8 cellular contexts compared by ENCODE assay signal in genomic region chr1:40478276-40478675, GRCh38. TPM values are rescaled to one million over a fixed set of nuclear protein-coding genes. Genes with fewer than 3 reads are reported as not detected.
DNase-seq lines count a peak whose midpoint lies in the region; ATAC-seq and TF ChIP-seq lines count a peak whose summit lies in the region.

No MANE protein-coding gene starts in this region.

- intact Hi-C loops in dorsolateral prefrontal cortex (cut with DNase I) = no loop called here
- intact Hi-C loops in adrenal gland (cut with DNase I) = no loop called here

- H3K27ac ChIP-seq in HUES64 (ENCODE audit: low read depth, low read length) = no peak overlapping the region
- peak overlapping the region in 2 of 59 donors; percentile 13 to 79 for H3K27ac ChIP-seq in dorsolateral prefrontal cortex
- no peak overlapping the region for H3K27ac ChIP-seq in adrenal gland

- H3K9ac ChIP-seq in HUES64 (ENCODE audit: low read depth, low read length) = no peak overlapping the region

- H3K36me3 Mint-ChIP-seq in nephron progenitor cell (ENCODE audit: low read depth) = peaks cover 53% of the 10 kb centered on the region

- H3K9me3 Mint-ChIP-seq in nephron progenitor cell = peaks cover 62% of the 10 kb centered on the region

- H3K36me3 ChIP-seq in BJ (ENCODE audit: control insufficient read depth, insufficient read depth, low read length) (no peaks in the 10 kb centered on the region; the same call in 1 of the 2 replicates), HUES64 (ENCODE audit: insufficient read depth, low read length) (peaks cover 7% of the 10 kb centered on the region; the same call in 1 of the 2 replicates), adrenal gland (replicated peaks in 1 of 2) (no peaks in the 10 kb centered on the region)

- no peak overlapping the region for H3K27ac Mint-ChIP-seq in nephron progenitor cell

- CTCF ChIA-PET in BJ (lab: Yijun Ruan, JAX) = interaction anchor here (0.6 kb wide), 1 partner anchor 27 kb away, joined by 3 read pairs; no protein-coding TSS in a partner anchor

- DNase-seq in BJ (ENCODE audit: low read depth) (no peak), dorsolateral prefrontal cortex (no peak), nephron progenitor cell (no peak), adrenal gland (no peak), NCI-H1105 treated with DMSO at 0.1 percent for 48 hours (lab: John Stamatoyannopoulos, UW) (no peak), NCI-H1092 treated with DMSO at 0.1 percent for 48 hours (lab: John Stamatoyannopoulos, UW) (no peak)

- H3K27me3 ChIP-seq in BJ (ENCODE audit: control insufficient read depth, insufficient read depth, low read length) (no peaks in the 10 kb centered on the region), HUES64 (ENCODE audit: insufficient read depth, low read length) (no peaks in the 10 kb centered on the region; the same call in 1 of the 2 replicates), dorsolateral prefrontal cortex (no peaks in the 10 kb centered on the region), adrenal gland (no peaks in the 10 kb centered on the region)

- 94% methylated on average over 2 of the region's 2 CpGs for WGBS in HUES64
- 44 to 68% (median 49%) methylated on average over 2 of the region's 2 CpGs for WGBS in adrenal gland, 4 donors

- peak overlapping the region; percentile 86 for H3K4me3 Mint-ChIP-seq in nephron progenitor cell

- H3K4me1 ChIP-seq in HUES64 (ENCODE audit: insufficient read depth, low read length) = peaks cover 9% of the 10 kb centered on the region; the same call in 1 of the 2 replicates
- peaks cover 0 to 6% of the 10 kb centered on the region in 2 donors for H3K4me1 ChIP-seq in adrenal gland (replicated peaks in 1 of 2)

- TF ChIP-seq CTCF in BJ (IDR thresholded peaks at IDR 0.05; ENCODE audit: insufficient read depth, low read depth, low read length) = no peak
- no peak for TF ChIP-seq CTCF in dorsolateral prefrontal cortex (IDR thresholded peaks at IDR 0.05 in 54 of 56, conservative IDR thresholded peaks at IDR 0.05 in 2 of 56; ENCODE audit: low read depth in 1 of 56, partially characterized antibody in 56 of 56)
- TF ChIP-seq CTCF in nephron progenitor cell (IDR thresholded peaks at IDR 0.05) = no peak
- no peak for TF ChIP-seq CTCF in adrenal gland (IDR thresholded peaks at IDR 0.05)

- POLR2A ChIA-PET in BJ (lab: Charles Lee) = no interaction called here

- H3K4me1 Mint-ChIP-seq in nephron progenitor cell = peaks cover 22% of the 10 kb centered on the region

- TF ChIP-seq POLR2A in adrenal gland (IDR thresholded peaks at IDR 0.05) = no peak

- ATAC-seq in GM21576 (IDR thresholded peaks at IDR 0.05; ENCODE audit: unreplicated experiment) = no peak

- peaks cover 7% of the 10 kb centered on the region for H3K27me3 Mint-ChIP-seq in nephron progenitor cell (ENCODE audit: low read depth, poor library complexity)

- H3K9me3 ChIP-seq in HUES64 (ENCODE audit: insufficient read depth, low read depth, low read length) (peaks cover 16% of the 10 kb centered on the region), adrenal gland (replicated peaks in 1 of 3) (peaks cover 0 to 14% (median 7%) of the 10 kb centered on the region in 3 donors)

- H3K4me3 ChIP-seq in BJ (ENCODE audit: low read depth, low read length) = peak overlapping the region; percentile 66; the same call in 1 of the 2 replicates
- H3K4me3 ChIP-seq in HUES64 (ENCODE audit: low read length) = peak overlapping the region; percentile 96
- peak overlapping the region in 45 of 59 donors; percentile 2 to 89 (median 75) for H3K4me3 ChIP-seq in dorsolateral prefrontal cortex
- peak overlapping the region in 1 of 4 donors; percentile 92 for H3K4me3 ChIP-seq in adrenal gland

RNA-seq across cellular contexts. Expression of gene ZFP69, which starts 1.2 kb away (rescaled TPM):
- polyA plus RNA-seq in BJ (2011; rRNA removed) (1.4 and 1.9 TPM in 2 replicates), adrenal gland (1 to 10 TPM; 2.5 to 3.2 (median 2.9) TPM)
- polyA minus RNA-seq in BJ (2011; rRNA and poly(A)+ RNA removed) = 0.87 and 1.2 TPM in 2 replicates
- polyA plus RNA-seq in HUES64 (2013, experiment 1 of 2) = 3.5 TPM
- polyA plus RNA-seq in HUES64 (2013, experiment 2 of 2) = 3.4 TPM
- total RNA-seq in dorsolateral prefrontal cortex (1 to 10 TPM in 119 of 120 experiments, under 1 TPM in 1; 0.95 to 5.3 (median 2.8) TPM), adrenal gland (1 to 10 TPM in 7 of 8 donors, under 1 TPM in 1; 0.18 to 2.5 (median 1.7) TPM)

RNA-seq across cellular contexts. Expression of gene ZFP69B, which starts 28.0 kb away (rescaled TPM):
- 1.5 and 2.5 TPM in 2 replicates for polyA plus RNA-seq in BJ (2011; rRNA removed)
- polyA minus RNA-seq in BJ (2011; rRNA and poly(A)+ RNA removed) = 1.5 and 1.7 TPM in 2 replicates
- 6.4 TPM for polyA plus RNA-seq in HUES64 (2013, experiment 1 of 2)
- polyA plus RNA-seq in HUES64 (2013, experiment 2 of 2) = 6.7 TPM
- 10 to 100 TPM in 94 of 120 experiments, 1 to 10 TPM in 26; 5.1 to 18.3 (median 12.0) TPM for total RNA-seq in dorsolateral prefrontal cortex
- 1 to 10 TPM in 6 of 8 donors, under 1 TPM in 2; 0.68 to 2.6 (median 1.3) TPM for total RNA-seq in adrenal gland
- 1 to 10 TPM in 1 of 3 donors, under 1 TPM in 2; 0.34 to 2.1 (median 0.97) TPM for polyA plus RNA-seq in adrenal gland

RNA-seq across cellular contexts. Expression of gene EXO5, which starts 30.3 kb away (rescaled TPM):
- 6.4 and 9.6 TPM in 2 replicates for polyA plus RNA-seq in BJ (2011; rRNA removed)
- 6.3 and 6.4 TPM in 2 replicates for polyA minus RNA-seq in BJ (2011; rRNA and poly(A)+ RNA removed)
- polyA plus RNA-seq in HUES64 (2013, experiment 1 of 2) = 7.2 TPM
- 6.8 TPM for polyA plus RNA-seq in HUES64 (2013, experiment 2 of 2)
- 10 to 100 TPM in 39 of 120 experiments, 1 to 10 TPM in 81; 4.9 to 15.6 (median 9.1) TPM for total RNA-seq in dorsolateral prefrontal cortex
- total RNA-seq in adrenal gland = 10 to 100 TPM in 1 of 8 donors, 1 to 10 TPM in 7; 1.8 to 10.6 (median 7.0) TPM
- polyA plus RNA-seq in adrenal gland = 1 to 10 TPM; 4.7 to 8.3 (median 8.2) TPM

RNA-seq across cellular contexts. Expression of gene ZNF684, which starts 53.2 kb away (rescaled TPM):
- 1.4 and 2.6 TPM in 2 replicates for polyA plus RNA-seq in BJ (2011; rRNA removed)
- 0.46 and 1.1 TPM in 2 replicates for polyA minus RNA-seq in BJ (2011; rRNA and poly(A)+ RNA removed)
- 4.3 TPM for polyA plus RNA-seq in HUES64 (2013, experiment 1 of 2)
- polyA plus RNA-seq in HUES64 (2013, experiment 2 of 2) = 4.6 TPM
- total RNA-seq in dorsolateral prefrontal cortex = 10 to 100 TPM in 8 of 120 experiments, 1 to 10 TPM in 112; 3.1 to 15.7 (median 7.2) TPM
- 10 to 100 TPM in 1 of 8 donors, 1 to 10 TPM in 7; 1.4 to 10.1 (median 7.5) TPM for total RNA-seq in adrenal gland
- 10 to 100 TPM in 1 of 3 donors, 1 to 10 TPM in 2; 4.4 to 12.2 (median 5.0) TPM for polyA plus RNA-seq in adrenal gland
